In genomic region chr2:47277187-47277586, GRCh38 we compare ENCODE assay signal across 13 cellular contexts.
DNase-seq lines count a peak whose midpoint lies in the region; ATAC-seq and TF ChIP-seq lines count a peak whose summit lies in the region.
"Had no signal": no experiment of that assay in that cellular context is flagged by ENCODE, and none has a peak within 500 bp of the region (broad histone marks: within the 10 kb centered on the region; RNA-seq: fewer than 3 reads in every experiment).

No MANE protein-coding gene starts in this region.

- in situ Hi-C loops in mammary epithelial cell (cut with MboI; ENCODE audit: low sequenced_read_pairs in 2 of 2), result loop anchor here in 1 of 2 donors (10.0 kb wide), 1 partner anchor 232 kb away; no protein-coding TSS in a partner anchor

- CTCF ChIA-PET in mammary epithelial cell (lab: Charles Lee; ENCODE audit: low non-redundant PET), result no interaction called here

- H3K4me2 ChIP-seq in mammary epithelial cell (ENCODE audit: insufficient read depth, low read depth, low read length) (peak overlapping the region; percentile 17), trophoblast cell (ENCODE audit: low read length) (no peak overlapping the region)

- H3K23ac ChIP-seq in trophoblast cell (ENCODE audit: low read length), result no peak overlapping the region

- BruUV-seq in mammary epithelial cell (replicated peaks; lab: Mats Ljungman, UMichigan), result no TSS peak

- no peak overlapping the region for H4K8ac ChIP-seq in trophoblast cell (ENCODE audit: low read depth, low read length)

- no peak overlapping the region for H3K14ac ChIP-seq in trophoblast cell (ENCODE audit: low read length)

- H3K27me3 ChIP-seq in mammary epithelial cell (ENCODE audit: insufficient read depth, low read length) (no peaks in the 10 kb centered on the region), trophoblast cell (ENCODE audit: insufficient read depth, low read length) (no peaks in the 10 kb centered on the region), vagina (no peaks in the 10 kb centered on the region)

- no peaks in the 10 kb centered on the region for H3K79me2 ChIP-seq in mammary epithelial cell (ENCODE audit: insufficient read depth, low read length)
- H3K79me2 ChIP-seq in trophoblast cell (ENCODE audit: control insufficient read depth, insufficient read depth, low read length, poor library complexity), result no peaks in the 10 kb centered on the region

- H4K12ac ChIP-seq in trophoblast cell (ENCODE audit: low read depth, low read length), result no peak overlapping the region

- H3K27ac ChIP-seq in mammary epithelial cell (ENCODE audit: insufficient read depth, low read depth, low read length) (no peak overlapping the region), trophoblast cell (ENCODE audit: low read depth, low read length) (no peak overlapping the region), vagina (no peak overlapping the region)

- no peak overlapping the region for H4K91ac ChIP-seq in trophoblast cell (ENCODE audit: low read depth, low read length)

- intact Hi-C loops in mammary epithelial cell (cut with micrococcal nuclease) (no loop called here), vagina (cut with DNase I) (no loop called here)

- no peak overlapping the region for H2BK5ac ChIP-seq in trophoblast cell (ENCODE audit: low read depth, low read length, poor library complexity)

- TF ChIP-seq POLR2A in vagina (IDR thresholded peaks at IDR 0.05), result no peak

- H2AFZ ChIP-seq in mammary epithelial cell (ENCODE audit: low read depth, low read length) (peak overlapping the region; percentile 20), trophoblast cell (ENCODE audit: insufficient read depth, low read length, poor library complexity) (no peak overlapping the region)

- H2BK120ac ChIP-seq in trophoblast cell (ENCODE audit: insufficient read depth, low read length, poor library complexity), result no peak overlapping the region

- peak overlapping the region; percentile 62 for H2BK12ac ChIP-seq in trophoblast cell (ENCODE audit: low read length)

- H3K4me1 ChIP-seq in mammary epithelial cell (ENCODE audit: insufficient read depth, low read length), result peaks cover 19% of the 10 kb centered on the region
- H3K4me1 ChIP-seq in trophoblast cell (ENCODE audit: control insufficient read depth in 1 of 2, insufficient read depth in 2 of 2, low read length in 2 of 2), result peaks cover 10 to 15% of the 10 kb centered on the region in 2 experiments
- peaks cover 6% of the 10 kb centered on the region for H3K4me1 ChIP-seq in vagina

- H2AK5ac ChIP-seq in trophoblast cell (ENCODE audit: low read length), result peak overlapping the region; percentile 30

- no peak overlapping the region for H3K4ac ChIP-seq in trophoblast cell (ENCODE audit: low read depth, low read length)

- dilution Hi-C loops in mammary epithelial cell (cut with HindIII; ENCODE audit: low sequenced_read_pairs), result no loop called here

- ATAC-seq in esophagus mucosa, result peak; percentile 74

- TF ChIP-seq CTCF in mammary epithelial cell (conservative IDR thresholded peaks at IDR 0.05 in 1 of 2, IDR thresholded peaks at IDR 0.05 in 1 of 2; ENCODE audit: extremely low read depth in 1 of 2, insufficient read depth in 1 of 2, low read depth in 1 of 2, low read length in 2 of 2) (no peak), vagina (IDR thresholded peaks at IDR 0.05) (no peak)

- peak; percentile 52 for DNase-seq in HPDE6-E6E7 (ENCODE audit: extremely low spot score)
- DNase-seq in mammary epithelial cell, result peak; percentile 77
- DNase-seq in trophoblast cell, result no peak
- no peak for DNase-seq in NCI-H82 (lab: John Stamatoyannopoulos, UW)
- no peak for DNase-seq in activated CD8-positive, alpha-beta memory T cell treated with anti-CD3 and anti-CD28 coated beads for 24 hours
- DNase-seq in vagina (ENCODE audit: extremely low spot score in 2 of 2), result no peak
- DNase-seq: C1 segment of cervical spinal cord; Calu3; CD4-positive, alpha-beta T cell; DMS 273 treated with DMSO at 0.1 percent for 48 hours; HCEC 1CT; HFFc6 had no signal

- no peaks in the 10 kb centered on the region for H4K20me1 ChIP-seq in mammary epithelial cell (ENCODE audit: insufficient read depth, low read length)

- H3K36me3 ChIP-seq in mammary epithelial cell (ENCODE audit: insufficient read depth, low read length), result no peaks in the 10 kb centered on the region
- no peaks in the 10 kb centered on the region for H3K36me3 ChIP-seq in trophoblast cell (ENCODE audit: control insufficient read depth in 1 of 2, insufficient read depth in 2 of 2, low read length in 2 of 2)
- H3K36me3 ChIP-seq in vagina, result no peaks in the 10 kb centered on the region

- H3K9me3 ChIP-seq in mammary epithelial cell (replicated peaks; ENCODE audit: insufficient read depth, low read length), result no peaks in the 10 kb centered on the region
- H3K9me3 ChIP-seq in trophoblast cell (ENCODE audit: insufficient read depth, low read depth, low read length), result no peaks in the 10 kb centered on the region
- H3K9me3 ChIP-seq in vagina, result no peaks in the 10 kb centered on the region

- H3K9ac ChIP-seq in mammary epithelial cell (ENCODE audit: insufficient read depth, low read length), result no peak overlapping the region
- H3K9ac ChIP-seq in trophoblast cell (ENCODE audit: low read length), result no peak overlapping the region

- H3K79me1 ChIP-seq in trophoblast cell (ENCODE audit: low read length), result peaks cover 5% of the 10 kb centered on the region

- H3K4me3 ChIP-seq in mammary epithelial cell (replicated peaks in 1 of 3; ENCODE audit: insufficient read depth in 1 of 3, low read depth in 2 of 3, low read length in 3 of 3) (no peak overlapping the region), trophoblast cell (ENCODE audit: low read depth, low read length) (no peak overlapping the region), vagina (no peak overlapping the region)

- no peak overlapping the region for H3K18ac ChIP-seq in trophoblast cell (ENCODE audit: low read length)

Comparison
In these comparisons a context has a peak if more than half of its experiments do, and no peak if none do; other contexts are left out.
1. DNase-seq: peak in HPDE6-E6E7 (single experiment) and mammary epithelial cell (single experiment); none in trophoblast cell (0 of 2), NCI-H82 (single experiment), activated CD8-positive, alpha-beta memory T cell treated with anti-CD3 and anti-CD28 coated beads for 24 hours (single experiment) and vagina (0 of 2).